Comparison of ENCODE assay signal across 14 cellular contexts in genomic region chr1:33302325-33302724, GRCh38. TPM values are rescaled to one million over a fixed set of nuclear protein-coding genes. Genes with fewer than 3 reads are reported as not detected.
DNase-seq lines count a peak whose midpoint lies in the region; ATAC-seq and TF ChIP-seq lines count a peak whose summit lies in the region.
"Had no signal": no experiment of that assay in that cellular context is flagged by ENCODE, and none has a peak within 500 bp of the region (broad histone marks: within the 10 kb centered on the region; RNA-seq: fewer than 3 reads in every experiment).

No MANE protein-coding gene starts in this region.

- peaks cover 49% of the 10 kb centered on the region for H3K36me3 ChIP-seq in BLaER1
- H3K36me3 ChIP-seq in CD8-positive, alpha-beta memory T cell (ENCODE audit: insufficient read depth, low read length) = no peaks in the 10 kb centered on the region

- H3K27ac Mint-ChIP-seq in CD8-positive, alpha-beta memory T cell = peak overlapping the region; percentile 58 to 89 (median 73)
- no peak overlapping the region for H3K27ac Mint-ChIP-seq in T-helper 17 cell
- H3K27ac Mint-ChIP-seq in effector memory CD8-positive, alpha-beta T cell = peak overlapping the region; percentile 44 to 69
- no peak overlapping the region for H3K27ac Mint-ChIP-seq in chondrocyte (ENCODE audit: unreplicated experiment)
- H3K27ac Mint-ChIP-seq in nephron progenitor cell = no peak overlapping the region

- H3K4me2 ChIP-seq in BLaER1 = peak overlapping the region; percentile 45

- peaks cover 3 to 15% (median 4%) of the 10 kb centered on the region in 3 donors for H3K36me3 Mint-ChIP-seq in CD8-positive, alpha-beta memory T cell
- peaks cover 2% of the 10 kb centered on the region for H3K36me3 Mint-ChIP-seq in T-helper 17 cell (ENCODE audit: low read depth)
- peaks cover 20% of the 10 kb centered on the region for H3K36me3 Mint-ChIP-seq in effector memory CD8-positive, alpha-beta T cell (ENCODE audit: insufficient read depth)
- H3K36me3 Mint-ChIP-seq in chondrocyte (ENCODE audit: low read depth) = peaks cover 5% of the 10 kb centered on the region
- peaks cover 81% of the 10 kb centered on the region for H3K36me3 Mint-ChIP-seq in nephron progenitor cell (ENCODE audit: low read depth)

- H3K4me1 ChIP-seq in BLaER1 = peaks cover 54% of the 10 kb centered on the region
- peaks cover 17% of the 10 kb centered on the region for H3K4me1 ChIP-seq in CD8-positive, alpha-beta memory T cell (ENCODE audit: insufficient read depth, low read length)

- no peaks in the 10 kb centered on the region for H3K27me3 ChIP-seq in BLaER1
- no peaks in the 10 kb centered on the region for H3K27me3 ChIP-seq in CD8-positive, alpha-beta memory T cell (ENCODE audit: insufficient read depth, low read length, poor library complexity, severe bottlenecking)

- H3K9ac ChIP-seq in BLaER1 = no peak overlapping the region

- H3K4me3 Mint-ChIP-seq in CD8-positive, alpha-beta memory T cell = peak overlapping the region in 1 of 7 donors; percentile 60
- H3K4me3 Mint-ChIP-seq in T-helper 17 cell (no peak overlapping the region), chondrocyte (ENCODE audit: unreplicated experiment) (no peak overlapping the region), nephron progenitor cell (no peak overlapping the region)
- no peak overlapping the region for H3K4me3 Mint-ChIP-seq in effector memory CD8-positive, alpha-beta T cell

- POLR2A ChIA-PET in CD8-positive, alpha-beta memory T cell (lab: Charles Lee) = no interaction called here

- no peaks in the 10 kb centered on the region for H3K9me3 Mint-ChIP-seq in CD8-positive, alpha-beta memory T cell
- H3K9me3 Mint-ChIP-seq in effector memory CD8-positive, alpha-beta T cell = no peaks in the 10 kb centered on the region
- H3K9me3 Mint-ChIP-seq in chondrocyte (ENCODE audit: low read depth) = no peaks in the 10 kb centered on the region
- H3K9me3 Mint-ChIP-seq in nephron progenitor cell = peaks cover 3% of the 10 kb centered on the region

- H3K4me3 ChIP-seq in BLaER1 = no peak overlapping the region
- H3K4me3 ChIP-seq in CD8-positive, alpha-beta memory T cell (ENCODE audit: low read length) = no peak overlapping the region
- H3K4me3 ChIP-seq: gastroesophageal sphincter, SK-N-MC had no signal

- peaks cover 22 to 28% (median 23%) of the 10 kb centered on the region in 3 donors for H3K4me1 Mint-ChIP-seq in CD8-positive, alpha-beta memory T cell
- H3K4me1 Mint-ChIP-seq in T-helper 17 cell (peaks cover 24% of the 10 kb centered on the region), chondrocyte (ENCODE audit: low read depth) (peaks cover 26% of the 10 kb centered on the region), nephron progenitor cell (peaks cover 15% of the 10 kb centered on the region)
- peaks cover 26 to 29% of the 10 kb centered on the region in 2 donors for H3K4me1 Mint-ChIP-seq in effector memory CD8-positive, alpha-beta T cell (ENCODE audit: low read depth in 2 of 2)

- CTCF ChIA-PET in CD8-positive, alpha-beta memory T cell (lab: Charles Lee) = no interaction called here

- H3K27ac ChIP-seq in BLaER1 = no peak overlapping the region
- no peak overlapping the region for H3K27ac ChIP-seq in CD8-positive, alpha-beta memory T cell (ENCODE audit: low read depth, low read length)
- H3K27ac ChIP-seq: SK-N-MC had no signal

- peaks cover 7% of the 10 kb centered on the region; the same call in 1 of the 2 replicates for H3K9me3 ChIP-seq in BLaER1
- H3K9me3 ChIP-seq in CD8-positive, alpha-beta memory T cell (ENCODE audit: low read length) = no peaks in the 10 kb centered on the region
- H3K9me3 ChIP-seq in T-helper 17 cell (ENCODE audit: control insufficient read depth, low read length, poor library complexity, severe bottlenecking) = no peaks in the 10 kb centered on the region
- H3K9me3 ChIP-seq: gastroesophageal sphincter had no signal

- H4K20me1 ChIP-seq in BLaER1 = no peaks in the 10 kb centered on the region

- no peak for TF ChIP-seq CTCF in chondrocyte (IDR thresholded peaks at IDR 0.05)
- no peak for TF ChIP-seq CTCF in nephron progenitor cell (IDR thresholded peaks at IDR 0.05)

- peaks cover 0 to 8% of the 10 kb centered on the region in 2 donors for H3K27me3 Mint-ChIP-seq in CD8-positive, alpha-beta memory T cell
- peaks cover 7% of the 10 kb centered on the region for H3K27me3 Mint-ChIP-seq in T-helper 17 cell
- peaks cover 0 to 8% of the 10 kb centered on the region in 2 donors for H3K27me3 Mint-ChIP-seq in effector memory CD8-positive, alpha-beta T cell
- no peaks in the 10 kb centered on the region for H3K27me3 Mint-ChIP-seq in chondrocyte (ENCODE audit: low read depth)
- H3K27me3 Mint-ChIP-seq in nephron progenitor cell (ENCODE audit: low read depth, poor library complexity) = peaks cover 24% of the 10 kb centered on the region

- DNase-seq in CD8-positive, alpha-beta memory T cell = peak in 1 of 5 donors; percentile 18
- DNase-seq in T-helper 17 cell (no peak), NCI-H1436 treated with DMSO at 0.1 percent for 48 hours (lab: John Stamatoyannopoulos, UW) (no peak), chondrocyte (ENCODE audit: low spot score) (no peak), nephron progenitor cell (no peak)
- no peak for DNase-seq in effector memory CD8-positive, alpha-beta T cell
- DNase-seq: NCI-H2029; NK-92 treated with Interleukin-12 subunit alpha and Interleukin-12 subunit beta, amount 100 ng/mL, for 24 hours had no signal

- ATAC-seq in T-helper 17 cell = peak; percentile 49
- peak; percentile 43 for ATAC-seq in effector memory CD8-positive, alpha-beta T cell (replicated peaks)
- ATAC-seq: gastroesophageal sphincter had no signal

RNA-seq across cellular contexts. Expression of gene A3GALT2, which starts 18.6 kb away (rescaled TPM):
- not detected for total RNA-seq in CD8-positive, alpha-beta memory T cell
- not detected for polyA plus RNA-seq in CD8-positive, alpha-beta memory T cell
- total RNA-seq in T-helper 17 cell (under 1 TPM in 1 of 2 donors, not detected in 1; 0.37 TPM), chondrocyte (0.27 TPM in 1 of 3 replicates, not detected in the others)
- total RNA-seq: activated CD8-positive, alpha-beta memory T cell treated with anti-CD3 and anti-CD28 coated beads for 36 hours; astrocyte had no signal
- polyA plus RNA-seq: keratinocyte had no signal

RNA-seq across cellular contexts. Expression of gene ZNF362, which starts 46.0 kb away (rescaled TPM):
- total RNA-seq in CD8-positive, alpha-beta memory T cell = 1 to 10 TPM; 8.5 to 9.9 TPM
- 26.4 TPM for polyA plus RNA-seq in CD8-positive, alpha-beta memory T cell
- 10 to 100 TPM; 21.3 to 25.2 TPM for total RNA-seq in T-helper 17 cell
- total RNA-seq in chondrocyte = 84.1 to 122 TPM (median 85.0 TPM) in 3 replicates

Comparison
In these comparisons a context has a peak if more than half of its experiments do, and no peak if none do; other contexts are left out.
1. H3K27ac Mint-ChIP-seq: peak in CD8-positive, alpha-beta memory T cell (8 of 8) and effector memory CD8-positive, alpha-beta T cell (2 of 2); none in T-helper 17 cell (single experiment), chondrocyte (single experiment) and nephron progenitor cell (single experiment).